In genomic region chr9:126532019-126532462, GRCh38 we compare ENCODE assay signal across 15 cellular contexts.
DNase-seq lines count a peak whose midpoint lies in the region; ATAC-seq, FAIRE-seq and TF ChIP-seq lines count a peak whose summit lies in the region.
"Had no signal": no experiment of that assay in that cellular context is flagged by ENCODE, and none has a peak within 500 bp of the region (broad histone marks: within the 10 kb centered on the region; RNA-seq: fewer than 3 reads in every experiment).

No MANE protein-coding gene starts in this region.

- no peak overlapping the region for H2AFZ ChIP-seq in Karpas-422 (ENCODE audit: low read length)
- H2AFZ ChIP-seq in H1 (ENCODE audit: low read length): no peak overlapping the region

- TF ChIP-seq POLR2A in H1 (IDR thresholded peaks at IDR 0.05; ENCODE audit: control extremely low read depth in 1 of 2, low read depth in 2 of 2, low read length in 2 of 2) (no peak), upper lobe of left lung (IDR thresholded peaks at IDR 0.05) (no peak)

- H3K56ac ChIP-seq in H1 (replicated peaks; ENCODE audit: insufficient read length, low read depth, low read length): no peak overlapping the region

- no peak overlapping the region for H4K91ac ChIP-seq in H1 (replicated peaks; ENCODE audit: insufficient read length, low read length)

- H3K4me1 ChIP-seq in Karpas-422 (ENCODE audit: low read length) (peaks cover 55% of the 10 kb centered on the region), H1 (replicated peaks in 1 of 4; ENCODE audit: control insufficient read depth in 3 of 4, insufficient read depth in 4 of 4, low read length in 3 of 4) (peaks cover 14 to 38% (median 19%) of the 10 kb centered on the region in 4 experiments), upper lobe of left lung (peaks cover 0 to 12% (median 9%) of the 10 kb centered on the region in 4 donors)

- H3K4me3 ChIP-seq in Karpas-422 (ENCODE audit: low read length) (no peak overlapping the region), H1 (ENCODE audit: extremely low read depth in 1 of 4, insufficient read depth in 2 of 4, low read depth in 3 of 4, low read length in 4 of 4) (no peak overlapping the region), upper lobe of left lung (no peak overlapping the region)
- H3K4me3 ChIP-seq: dorsolateral prefrontal cortex had no signal

- H3K23ac ChIP-seq in H1 (ENCODE audit: insufficient read length): no peak overlapping the region

- H4K20me1 ChIP-seq in Karpas-422 (ENCODE audit: insufficient read depth, low read depth, low read length) (peaks cover 20% of the 10 kb centered on the region; the same call in 1 of the 2 replicates), H1 (replicated peaks in 1 of 2; ENCODE audit: control insufficient read depth in 1 of 2, insufficient read depth in 2 of 2, low read length in 2 of 2) (no peaks in the 10 kb centered on the region)

- H3K79me1 ChIP-seq in H1 (ENCODE audit: low read depth, low read length): no peaks in the 10 kb centered on the region

- H3K9me2 ChIP-seq in Karpas-422 (replicated peaks; ENCODE audit: insufficient read depth, low read length): no peaks in the 10 kb centered on the region

- TF ChIP-seq RAD21 in H1 (IDR thresholded peaks at IDR 0.05 in 1 of 2, conservative IDR thresholded peaks at IDR 0.05 in 1 of 2; ENCODE audit: low read depth in 2 of 2, low read length in 2 of 2): no peak

- H3K9ac ChIP-seq in Karpas-422 (ENCODE audit: low read length) (no peak overlapping the region), H1 (replicated peaks in 1 of 4; ENCODE audit: extremely low read depth in 1 of 4, low read depth in 3 of 4, low read length in 3 of 4) (no peak overlapping the region)

- peak overlapping the region; percentile 55; the same call in 1 of the 2 replicates for H2BK12ac ChIP-seq in H1 (ENCODE audit: low read depth, low read length)

- H2BK120ac ChIP-seq in H1 (replicated peaks; ENCODE audit: low read depth, low read length): no peak overlapping the region

- WGBS in H1 (ENCODE audit: extremely low coverage in 1 of 2, insufficient coverage in 1 of 2, insufficient read length in 1 of 2, insufficient replicate concordance in 2 of 2, low coverage in 1 of 2, low lambda C conversion rate in 2 of 2, missing lambda C conversion rate in 1 of 2), 2 experiments: 91% methylated on average over 9 of the region's 9 CpGs; no CpG with 5 or more reads in 1 of the 2 experiments
- WGBS in upper lobe of left lung, 2 donors: 47 to 72% methylated on average over 5 to 9 of the region's 9 CpGs

- TF ChIP-seq EP300 in H1 (IDR thresholded peaks at IDR 0.05; ENCODE audit: borderline replicate concordance in 1 of 2, low read depth in 2 of 2, low read length in 2 of 2): no peak
- no peak for TF ChIP-seq EP300 in upper lobe of left lung (IDR thresholded peaks at IDR 0.05)

- H2AK5ac ChIP-seq in H1 (ENCODE audit: low read depth, low read length): no peak overlapping the region; the same call in 1 of the 2 replicates

- no peak for TF ChIP-seq CTCF in H1 (IDR thresholded peaks at IDR 0.05; ENCODE audit: control extremely low read depth in 1 of 3, insufficient read depth in 1 of 3, low read depth in 1 of 3, low read length in 3 of 3)
- no peak for TF ChIP-seq CTCF in upper lobe of left lung (IDR thresholded peaks at IDR 0.05)

- no peak overlapping the region for H3K4ac ChIP-seq in H1 (replicated peaks; ENCODE audit: insufficient read length, low read depth, low read length)

- H3K23me2 ChIP-seq in H1 (ENCODE audit: low read depth, low read length): peaks cover 5% of the 10 kb centered on the region; the same call in 1 of the 2 replicates

- H3K27ac ChIP-seq in Karpas-422 (ENCODE audit: low read length): no peak overlapping the region
- no peak overlapping the region for H3K27ac ChIP-seq in H1 (ENCODE audit: low read depth, low read length)
- peak overlapping the region; percentile 5 to 60 (median 36) for H3K27ac ChIP-seq in upper lobe of left lung
- H3K27ac ChIP-seq: dorsolateral prefrontal cortex had no signal

- H3K79me2 ChIP-seq in Karpas-422 (ENCODE audit: low read length): no peaks in the 10 kb centered on the region
- H3K79me2 ChIP-seq in H1 (ENCODE audit: control insufficient read depth in 1 of 2, insufficient read depth in 2 of 2, low read length in 2 of 2): no peaks in the 10 kb centered on the region

- CTCF ChIA-PET in H1 (lab: Charles Lee; ENCODE audit: partially characterized antibody): interaction anchor here (0.6 to 6.1 kb wide), 14 partner anchors 12 to 1866 kb away, joined by 3 to 34 read pairs (median 7); no protein-coding TSS in a partner anchor

- no peak overlapping the region; the same call in 1 of the 2 replicates for H2BK5ac ChIP-seq in H1 (ENCODE audit: low read depth, low read length)

- no peaks in the 10 kb centered on the region for H3K36me3 ChIP-seq in Karpas-422 (ENCODE audit: insufficient read depth, low read length)
- no peaks in the 10 kb centered on the region for H3K36me3 ChIP-seq in H1 (ENCODE audit: control insufficient read depth in 2 of 4, insufficient read depth in 4 of 4, low read length in 3 of 4)
- no peaks in the 10 kb centered on the region for H3K36me3 ChIP-seq in upper lobe of left lung

- FAIRE-seq in H1 (lab: Jason Lieb, UNC): no peak
- FAIRE-seq in GM19239 (lab: Jason Lieb, UNC): no peak
- FAIRE-seq: astrocyte had no signal

- H2BK20ac ChIP-seq in H1 (ENCODE audit: low read length): peak overlapping the region; percentile 13; the same call in 1 of the 2 replicates

- no peak overlapping the region for H3K14ac ChIP-seq in H1 (ENCODE audit: insufficient read length)

- no peaks in the 10 kb centered on the region for H3K9me3 ChIP-seq in Karpas-422 (ENCODE audit: low read length)
- no peaks in the 10 kb centered on the region for H3K9me3 ChIP-seq in H1 (ENCODE audit: insufficient read depth in 2 of 2, low read depth in 1 of 2, low read length in 1 of 2)
- H3K9me3 ChIP-seq in upper lobe of left lung: no peaks in the 10 kb centered on the region

- POLR2A ChIA-PET in H1 (lab: Charles Lee; ENCODE audit: partially characterized antibody): no interaction called here

- H3K4me2 ChIP-seq in Karpas-422 (ENCODE audit: low read depth, low read length, poor library complexity, severe bottlenecking) (peak overlapping the region; percentile 83), H1 (ENCODE audit: insufficient read depth in 1 of 2, low read depth in 2 of 2, low read length in 2 of 2) (no peak overlapping the region)

- no peaks in the 10 kb centered on the region for H3K27me3 ChIP-seq in Karpas-422 (ENCODE audit: low read length)
- H3K27me3 ChIP-seq in H1 (replicated peaks in 1 of 4; ENCODE audit: control insufficient read depth in 3 of 4, extremely low read depth in 1 of 4, insufficient read depth in 3 of 4, low read length in 3 of 4): peaks cover 0 to 8% (median 5%) of the 10 kb centered on the region in 4 experiments; a peak in 5 of 7 replicates
- no peaks in the 10 kb centered on the region for H3K27me3 ChIP-seq in upper lobe of left lung

- H2BK15ac ChIP-seq in H1 (ENCODE audit: low read length): no peak overlapping the region

- H4K5ac ChIP-seq in H1 (ENCODE audit: insufficient read length, low read depth, low read length): no peak overlapping the region

- ATAC-seq in upper lobe of left lung (ENCODE audit: low FRiP score in 2 of 2) (peak in 1 of 2 donors; percentile 40), GM19328 (IDR thresholded peaks at IDR 0.05; ENCODE audit: unreplicated experiment) (no peak)

- H3K18ac ChIP-seq in H1 (ENCODE audit: extremely low read depth, low read length): no peak overlapping the region; the same call in 1 of the 2 replicates

- DNase-seq in Karpas-422 (no peak), H1 (ENCODE audit: low read depth in 1 of 2, low spot score in 2 of 2) (no peak), islet precursor cell (peak; percentile 88), upper lobe of left lung (peak; percentile 43 to 53), GM19239 (ENCODE audit: insufficient read length, low spot score) (no peak), superior temporal gyrus (ENCODE audit: extremely low spot score) (no peak)
- DNase-seq: activated CD4-positive, alpha-beta T cell treated with anti-CD3 and anti-CD28 coated beads, Interleukin-2, amount 50 U/mL, for 1 hour; NCI-H1694; NCI-H748 treated with DMSO at 0.1 percent for 48 hours; retina; stimulated activated CD4-positive, alpha-beta T cell treated with anti-CD3 and anti-CD28 coated beads, Interleukin-4, amount 100 ng/mL, for 24 hours; T-helper 9 cell had no signal

- H4K8ac ChIP-seq in H1 (ENCODE audit: extremely low read depth, insufficient read depth, low read length): no peak overlapping the region

TF ChIP-seq in H1, 55 proteins besides CTCF, POLR2A, EP300 and RAD21:
- TF ChIP-seq KDM1A (IDR thresholded peaks at IDR 0.05; ENCODE audit: borderline replicate concordance, low read length) (no peak), BCL11A (IDR thresholded peaks at IDR 0.05; ENCODE audit: low read depth in 2 of 2, low read length in 2 of 2) (no peak), POU5F1 (IDR thresholded peaks at IDR 0.05; ENCODE audit: low read depth, low read length) (no peak), TEAD4 (IDR thresholded peaks at IDR 0.05; ENCODE audit: low read depth, low read length) (no peak), E2F6 (IDR thresholded peaks at IDR 0.05) (no peak), TCF12 (IDR thresholded peaks at IDR 0.05; ENCODE audit: low read depth, low read length) (no peak), NRF1 (IDR thresholded peaks at IDR 0.05; ENCODE audit: low read depth, low read length) (no peak), SIN3A (conservative IDR thresholded peaks at IDR 0.05 in 1 of 2, IDR thresholded peaks at IDR 0.05 in 1 of 2; ENCODE audit: low read depth in 1 of 2, low read length in 2 of 2) (no peak), CTBP2 (IDR thresholded peaks at IDR 0.05; ENCODE audit: borderline replicate concordance, insufficient read depth, insufficient read length, low read length) (no peak), CBX5 (IDR thresholded peaks at IDR 0.05; ENCODE audit: low read depth, low read length) (no peak), SIRT6 (IDR thresholded peaks at IDR 0.05; ENCODE audit: low read length) (no peak), CBX8 (IDR thresholded peaks at IDR 0.05; ENCODE audit: borderline replicate concordance, low read depth, low read length) (no peak), TBP (IDR thresholded peaks at IDR 0.05; ENCODE audit: low read depth, low read length) (no peak), TAF7 (optimal IDR thresholded peaks at IDR 0.05; ENCODE audit: borderline replicate concordance, low read depth, low read length) (no peak), SRF (IDR thresholded peaks at IDR 0.05; ENCODE audit: low read depth, low read length) (no peak), GABPA (IDR thresholded peaks at IDR 0.05; ENCODE audit: borderline replicate concordance, insufficient read depth, low read length) (no peak)
TF ChIP-seq in H1: peak in this region for 0.

Comparison
In these comparisons a context has a peak if more than half of its experiments do, and no peak if none do; other contexts are left out.
1. DNase-seq: peak in islet precursor cell (single experiment) and upper lobe of left lung (2 of 2); none in Karpas-422 (single experiment), H1 (0 of 2), GM19239 (single experiment) and superior temporal gyrus (single experiment).
2. H3K27ac ChIP-seq: peak in upper lobe of left lung (4 of 4); none in Karpas-422 (single experiment) and H1 (single experiment).